Comparison of ENCODE assay signal across 20 cellular contexts in the genomic region with DNA sequence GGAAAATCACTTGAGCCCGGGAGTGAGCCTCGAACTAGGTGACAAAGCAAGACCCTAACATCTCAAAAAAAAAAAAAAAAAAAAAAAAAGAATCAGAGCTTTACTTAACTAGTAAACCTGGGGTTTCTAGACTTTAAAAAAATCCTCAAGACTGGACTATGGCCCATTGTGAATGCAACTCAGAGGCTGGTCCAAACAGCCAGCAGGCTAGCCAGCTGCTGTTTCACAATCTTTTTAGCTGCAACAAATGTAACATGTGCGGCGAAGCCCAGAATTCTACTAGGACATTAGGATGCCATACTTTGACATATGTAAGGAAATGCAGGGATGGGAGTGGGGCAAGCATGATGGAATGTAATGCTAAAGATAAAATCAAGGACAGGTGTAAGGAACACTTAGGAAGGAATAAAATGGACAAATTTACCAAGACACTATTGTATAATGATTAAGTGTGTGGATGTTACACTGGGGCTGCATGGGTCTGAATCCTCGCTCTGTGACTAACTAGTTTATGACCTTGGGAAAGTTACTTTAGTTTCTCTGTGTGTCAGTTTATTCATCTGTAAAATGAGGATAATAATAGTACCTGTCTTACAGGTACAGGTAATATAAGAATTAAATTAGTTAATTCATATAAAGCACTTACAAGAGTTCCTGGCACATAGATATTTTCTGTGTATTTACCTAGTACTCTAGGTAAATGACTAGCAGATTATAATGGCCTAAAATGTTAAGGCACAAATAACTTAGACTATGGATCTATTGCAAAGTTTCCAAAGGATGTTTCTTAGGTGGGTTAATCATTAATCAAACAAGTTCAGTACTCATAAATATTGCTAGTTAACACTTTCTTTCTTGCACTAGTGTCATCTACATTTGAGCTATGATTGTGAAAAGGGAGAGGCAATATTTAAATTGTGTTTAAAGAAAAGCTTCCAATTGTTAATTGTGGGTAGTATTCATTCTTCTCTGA. TPM values are rescaled to one million over a fixed set of nuclear protein-coding genes. Genes with fewer than 3 reads are reported as not detected.
DNase-seq lines count a peak whose midpoint lies in the region; ATAC-seq, FAIRE-seq and TF ChIP-seq lines count a peak whose summit lies in the region.
"Had no signal": no experiment of that assay in that cellular context is flagged by ENCODE, and none has a peak within 500 bp of the region (broad histone marks: within the 10 kb centered on the region; RNA-seq: fewer than 3 reads in every experiment).

No MANE protein-coding gene starts in this region.

- H3K79me2 ChIP-seq in HepG2 (ENCODE audit: insufficient read depth, low read length): no peaks in the 10 kb centered on the region

- TF ChIP-seq POLR2A in HepG2 (IDR thresholded peaks at IDR 0.05; ENCODE audit: insufficient read depth in 1 of 2, low read depth in 2 of 2, low read length in 2 of 2): no peak

- no peak for TF ChIP-seq EP300 in HepG2 (IDR thresholded peaks at IDR 0.05; ENCODE audit: low read depth in 2 of 2, low read length in 2 of 2)
- TF ChIP-seq EP300 in HepG2 (CRISPR knock-in tag; IDR thresholded peaks at IDR 0.05; ENCODE audit: borderline replicate concordance): no peak

- WGBS in HepG2 (ENCODE audit: low lambda C conversion rate): 83% methylated on average over 5 of the region's 5 CpGs

- peaks cover 14% of the 10 kb centered on the region for H3K4me1 ChIP-seq in HepG2 (ENCODE audit: insufficient read depth, low read length)
- H3K4me1 ChIP-seq: BLaER1 had no signal

- in situ Hi-C loops in HepG2 (cut with HindIII; ENCODE audit: extremely low pct_ligation_motif_present, low pct_unique_long_range_greater_than_20kb): no loop called here

- no peak overlapping the region for H3K9ac ChIP-seq in HepG2 (ENCODE audit: insufficient read depth, low read depth, low read length)
- H3K9ac ChIP-seq: BLaER1 had no signal

- H2AFZ ChIP-seq in HepG2 (ENCODE audit: low read length): no peak overlapping the region
- H2AFZ ChIP-seq: GM23338 had no signal

- H3K9me3 ChIP-seq in HepG2 (ENCODE audit: low read length): no peaks in the 10 kb centered on the region

- peak; percentile 68 for ATAC-seq in HepG2
- no peak for ATAC-seq in HG02642 (IDR thresholded peaks at IDR 0.05; ENCODE audit: poor library complexity, unreplicated experiment)
- ATAC-seq: CD8-positive, alpha-beta T cell; GM23338 had no signal

- H3K27me3 Mint-ChIP-seq in activated CD4-positive, alpha-beta T cell treated with anti-CD3 and anti-CD28 coated beads, Interleukin-2, amount 10 ng/mL, durations not matched to agents 24 days and 14 days: no peaks in the 10 kb centered on the region

- intact Hi-C loops in activated CD4-positive, alpha-beta T cell treated with anti-CD3 and anti-CD28 coated beads, Interleukin-2, amount 10 ng/mL, durations not matched to agents 24 days and 14 days (cut with micrococcal nuclease): no loop called here
- intact Hi-C loops in HepG2 (cut with micrococcal nuclease; ENCODE audit: unreplicated experiment): no loop called here

- peak; percentile 34 for DNase-seq in activated CD4-positive, alpha-beta T cell treated with anti-CD3 and anti-CD28 coated beads, Interleukin-2, amount 10 ng/mL, durations not matched to agents 24 days and 14 days
- DNase-seq in activated CD4-positive, alpha-beta T cell treated with anti-CD3 and anti-CD28 coated beads for 48 hours: no peak
- DNase-seq in HepG2 (ENCODE audit: low spot score): no peak
- peak; percentile 19 for DNase-seq in renal cortical epithelial cell (ENCODE audit: low read depth)
- DNase-seq in stimulated activated naive CD4-positive, alpha-beta T cell (lab: John Stamatoyannopoulos, UW): no peak
- no peak for DNase-seq in DMS 273 treated with DMSO at 0.1 percent for 48 hours (lab: John Stamatoyannopoulos, UW)
- DNase-seq: 8988T; Calu3; CD8-positive, alpha-beta T cell; DMS79; GF-D8; HCEC 1CT; IMR-90 had no signal

- no peaks in the 10 kb centered on the region; a peak in 1 of 5 replicates for H3K36me3 ChIP-seq in HepG2 (replicated peaks in 1 of 2; ENCODE audit: control insufficient read depth in 1 of 2, insufficient read depth in 2 of 2, low read length in 2 of 2)

- no peak overlapping the region for H3K4me3 ChIP-seq in HepG2 (replicated peaks in 1 of 3; ENCODE audit: insufficient read depth in 1 of 3, low read depth in 2 of 3, low read length in 3 of 3)
- H3K4me3 ChIP-seq: BLaER1, GM23338 had no signal

- peaks cover 3% of the 10 kb centered on the region for H3K4me1 Mint-ChIP-seq in activated CD4-positive, alpha-beta T cell treated with anti-CD3 and anti-CD28 coated beads, Interleukin-2, amount 10 ng/mL, durations not matched to agents 24 days and 14 days
- H3K4me1 Mint-ChIP-seq: GM23338 had no signal

- TF ChIP-seq RAD21 in HepG2 (CRISPR knock-in tag; IDR thresholded peaks at IDR 0.05): no peak

- H3K4me3 Mint-ChIP-seq in activated CD4-positive, alpha-beta T cell treated with anti-CD3 and anti-CD28 coated beads, Interleukin-2, amount 10 ng/mL, durations not matched to agents 24 days and 14 days: no peak overlapping the region
- H3K4me3 Mint-ChIP-seq: CD14-positive monocyte; CD8-positive, alpha-beta T cell; GM23338 had no signal

- peak; percentile 15 for FAIRE-seq in G401.6 (lab: Jason Lieb, UNC)
- peak; percentile 15 for FAIRE-seq in HepG2 (lab: Jason Lieb, UNC)
- FAIRE-seq: H54 had no signal

- no peak overlapping the region for H3K27ac Mint-ChIP-seq in activated CD4-positive, alpha-beta T cell treated with anti-CD3 and anti-CD28 coated beads, Interleukin-2, amount 10 ng/mL, durations not matched to agents 24 days and 14 days
- H3K27ac Mint-ChIP-seq: CD8-positive, alpha-beta T cell; GM23338 had no signal

- H3K4me2 ChIP-seq in HepG2 (ENCODE audit: low read depth, low read length): no peak overlapping the region
- H3K4me2 ChIP-seq: BLaER1, GM23338 had no signal

- H3K27me3 ChIP-seq in HepG2 (ENCODE audit: control insufficient read depth in 1 of 2, insufficient read depth in 2 of 2, low read length in 2 of 2): no peaks in the 10 kb centered on the region
- H3K27me3 ChIP-seq: BLaER1 had no signal

- H3K9me3 Mint-ChIP-seq in activated CD4-positive, alpha-beta T cell treated with anti-CD3 and anti-CD28 coated beads, Interleukin-2, amount 10 ng/mL, durations not matched to agents 24 days and 14 days: no peaks in the 10 kb centered on the region
- H3K9me3 Mint-ChIP-seq: CD8-positive, alpha-beta T cell; GM23338 had no signal

- POLR2A ChIA-PET in HepG2 (lab: Yijun Ruan, JAX): no interaction called here

- no peak for TF ChIP-seq CTCF in HepG2 (CRISPR knock-in tag; IDR thresholded peaks at IDR 0.05)

- CTCF ChIA-PET in HepG2 (lab: Yijun Ruan, JAX; ENCODE audit: low intra/inter-chr PET ratio, low total read pairs): no interaction called here

- BruUV-seq in HepG2 (replicated peaks; lab: Mats Ljungman, UMichigan): no TSS peak

- H4K20me1 ChIP-seq in HepG2 (ENCODE audit: insufficient read depth, low read length): no peaks in the 10 kb centered on the region
- H4K20me1 ChIP-seq: BLaER1 had no signal

- H3K27ac ChIP-seq in HepG2 (ENCODE audit: extremely low read length, insufficient read depth, low read length): no peak overlapping the region
- H3K27ac ChIP-seq: BLaER1, HL-60 had no signal

- H3K36me3 Mint-ChIP-seq in activated CD4-positive, alpha-beta T cell treated with anti-CD3 and anti-CD28 coated beads, Interleukin-2, amount 10 ng/mL, durations not matched to agents 24 days and 14 days (ENCODE audit: low read depth): peaks cover 12% of the 10 kb centered on the region

RNA-seq across cellular contexts. Expression of gene HELQ, which starts 49.5 kb away (rescaled TPM):
- 9.1 and 11.4 TPM in 2 replicates for total RNA-seq in activated CD4-positive, alpha-beta T cell treated with anti-CD3 and anti-CD28 coated beads, Interleukin-2, amount 10 ng/mL, durations not matched to agents 24 days and 14 days
- total RNA-seq in HepG2 (2016; rRNA removed; fragmentation: Illumina TruSeq; extraction: Trizol) (10.2 and 10.8 TPM in 2 replicates), renal cortical epithelial cell (7.1 and 22.2 TPM in 2 replicates)
- 8.7 and 9.7 TPM in 2 replicates for total RNA-seq in HepG2 (2016; cell fraction: cytosol; rRNA removed; fragmentation: Illumina TruSeq; extraction: Trizol; ENCODE audit: low read depth)
- 10.4 and 11.8 TPM in 2 replicates for total RNA-seq in HepG2 (2016; cell fraction: insoluble cytoplasmic fraction; rRNA removed; fragmentation: Illumina TruSeq; extraction: Trizol)
- 6.9 and 9.2 TPM in 2 replicates for total RNA-seq in HepG2 (2016; cell fraction: membrane; rRNA removed; fragmentation: Illumina TruSeq; extraction: Trizol)
- total RNA-seq in HepG2 (2016; cell fraction: nucleus; rRNA removed; fragmentation: Illumina TruSeq; extraction: Trizol): 14.6 and 15.0 TPM in 2 replicates
- polyA plus RNA-seq in HepG2 (2011; rRNA removed): 6.6 and 7.1 TPM in 2 replicates
- 4.3 and 5.6 TPM in 2 replicates for polyA plus RNA-seq in HepG2 (2011; cell fraction: cytosol; rRNA removed)
- polyA plus RNA-seq in HepG2 (2011; cell fraction: nucleus; rRNA removed): 4.7 and 6.8 TPM in 2 replicates
- 4.0 and 6.0 TPM in 2 replicates for polyA plus RNA-seq in HepG2 (2012)
- 3.4 TPM in 2 replicates for polyA plus RNA-seq in HepG2 (2016; cell fraction: cytosol; fragmentation: Illumina TruSeq; extraction: Trizol; ENCODE audit: low read depth)
- polyA plus RNA-seq in HepG2 (2016; cell fraction: insoluble cytoplasmic fraction; fragmentation: Illumina TruSeq; extraction: Trizol; ENCODE audit: low read depth): 8.5 and 10.9 TPM in 2 replicates
- polyA plus RNA-seq in HepG2 (2016; cell fraction: membrane; fragmentation: Illumina TruSeq; extraction: Trizol; ENCODE audit: low read depth): 4.7 and 5.0 TPM in 2 replicates
- polyA plus RNA-seq in HepG2 (2016; cell fraction: nucleus; fragmentation: Illumina TruSeq; extraction: Trizol; ENCODE audit: insufficient read depth, low read depth): 7.3 and 8.4 TPM in 2 replicates
- polyA minus RNA-seq in HepG2 (2011; rRNA and poly(A)+ RNA removed; ENCODE audit: low replicate concordance): 11.5 and 14.8 TPM in 2 replicates
- polyA minus RNA-seq in HepG2 (2011; cell fraction: cytosol; rRNA and poly(A)+ RNA removed): 6.1 and 8.0 TPM in 2 replicates
- 24.8 and 27.5 TPM in 2 replicates for polyA minus RNA-seq in HepG2 (2011; cell fraction: nucleus; rRNA and poly(A)+ RNA removed)

RNA-seq across cellular contexts. Expression of gene MRPS18C, which starts 49.7 kb away (rescaled TPM):
- 83.9 and 86.6 TPM in 2 replicates for total RNA-seq in activated CD4-positive, alpha-beta T cell treated with anti-CD3 and anti-CD28 coated beads, Interleukin-2, amount 10 ng/mL, durations not matched to agents 24 days and 14 days
- total RNA-seq in HepG2 (2016; rRNA removed; fragmentation: Illumina TruSeq; extraction: Trizol): 124 and 141 TPM in 2 replicates
- total RNA-seq in HepG2 (2016; cell fraction: cytosol; rRNA removed; fragmentation: Illumina TruSeq; extraction: Trizol; ENCODE audit: low read depth): 92.8 and 103 TPM in 2 replicates
- total RNA-seq in HepG2 (2016; cell fraction: insoluble cytoplasmic fraction; rRNA removed; fragmentation: Illumina TruSeq; extraction: Trizol): 119 and 173 TPM in 2 replicates
- 66.0 and 77.6 TPM in 2 replicates for total RNA-seq in HepG2 (2016; cell fraction: membrane; rRNA removed; fragmentation: Illumina TruSeq; extraction: Trizol)
- total RNA-seq in HepG2 (2016; cell fraction: nucleus; rRNA removed; fragmentation: Illumina TruSeq; extraction: Trizol): 34.2 and 45.6 TPM in 2 replicates
- polyA plus RNA-seq in HepG2 (2011; rRNA removed): 35.7 and 45.4 TPM in 2 replicates
- 18.4 and 24.7 TPM in 2 replicates for polyA plus RNA-seq in HepG2 (2011; cell fraction: cytosol; rRNA removed)
- 8.2 and 11.9 TPM in 2 replicates for polyA plus RNA-seq in HepG2 (2011; cell fraction: nucleus; rRNA removed)
- 48.4 and 66.6 TPM in 2 replicates for polyA plus RNA-seq in HepG2 (2012)
- 97.5 and 98.5 TPM in 2 replicates for polyA plus RNA-seq in HepG2 (2016; cell fraction: cytosol; fragmentation: Illumina TruSeq; extraction: Trizol; ENCODE audit: low read depth)
- 141 and 155 TPM in 2 replicates for polyA plus RNA-seq in HepG2 (2016; cell fraction: insoluble cytoplasmic fraction; fragmentation: Illumina TruSeq; extraction: Trizol; ENCODE audit: low read depth)
- 48.9 and 52.6 TPM in 2 replicates for polyA plus RNA-seq in HepG2 (2016; cell fraction: membrane; fragmentation: Illumina TruSeq; extraction: Trizol; ENCODE audit: low read depth)
- 67.0 and 78.0 TPM in 2 replicates for polyA plus RNA-seq in HepG2 (2016; cell fraction: nucleus; fragmentation: Illumina TruSeq; extraction: Trizol; ENCODE audit: insufficient read depth, low read depth)
- 8.6 and 13.3 TPM in 2 replicates for polyA minus RNA-seq in HepG2 (2011; rRNA and poly(A)+ RNA removed; ENCODE audit: low replicate concordance)
- 13.9 and 21.8 TPM in 2 replicates for polyA minus RNA-seq in HepG2 (2011; cell fraction: cytosol; rRNA and poly(A)+ RNA removed)
- polyA minus RNA-seq in HepG2 (2011; cell fraction: nucleus; rRNA and poly(A)+ RNA removed): 39.4 and 40.8 TPM in 2 replicates
- total RNA-seq in renal cortical epithelial cell: 17.2 and 23.1 TPM in 2 replicates

Comparison
In these comparisons a context has a peak if more than half of its experiments do, and no peak if none do; other contexts are left out.
1. DNase-seq: peak in activated CD4-positive, alpha-beta T cell treated with anti-CD3 and anti-CD28 coated beads, Interleukin-2, amount 10 ng/mL, durations not matched to agents 24 days and 14 days (single experiment) and renal cortical epithelial cell (single experiment); none in activated CD4-positive, alpha-beta T cell treated with anti-CD3 and anti-CD28 coated beads for 48 hours (single experiment), HepG2 (single experiment), stimulated activated naive CD4-positive, alpha-beta T cell (0 of 6) and DMS 273 treated with DMSO at 0.1 percent for 48 hours (single experiment).